In the genomic region with DNA sequence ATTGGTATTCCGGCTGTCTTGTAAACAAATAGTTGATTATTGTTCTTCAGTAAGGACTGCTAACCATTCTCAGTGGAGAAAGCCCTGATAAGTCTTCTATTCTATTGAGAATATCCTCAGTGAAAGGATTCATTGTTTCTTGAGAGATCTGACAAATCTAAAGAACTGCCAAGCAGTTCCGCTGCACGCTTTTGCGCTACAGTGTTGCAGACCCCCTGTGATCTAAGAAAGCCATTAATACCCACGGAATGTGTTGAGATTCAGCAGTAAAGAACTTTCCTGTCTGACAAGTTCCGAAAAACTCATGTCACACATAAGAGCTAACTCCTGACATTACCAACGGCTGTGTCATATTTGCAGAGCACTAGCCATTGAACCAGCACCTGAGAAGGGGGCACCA, we compare ENCODE assay signal across 1 cellular context.
TF ChIP-seq lines count a peak whose summit lies in the region.

No MANE protein-coding gene starts in this region.

TF ChIP-seq in Ishikawa, 13 proteins besides CTCF, POLR2A, EP300 and RAD21 (continued from another document):
- TF ChIP-seq, protein P1, sequence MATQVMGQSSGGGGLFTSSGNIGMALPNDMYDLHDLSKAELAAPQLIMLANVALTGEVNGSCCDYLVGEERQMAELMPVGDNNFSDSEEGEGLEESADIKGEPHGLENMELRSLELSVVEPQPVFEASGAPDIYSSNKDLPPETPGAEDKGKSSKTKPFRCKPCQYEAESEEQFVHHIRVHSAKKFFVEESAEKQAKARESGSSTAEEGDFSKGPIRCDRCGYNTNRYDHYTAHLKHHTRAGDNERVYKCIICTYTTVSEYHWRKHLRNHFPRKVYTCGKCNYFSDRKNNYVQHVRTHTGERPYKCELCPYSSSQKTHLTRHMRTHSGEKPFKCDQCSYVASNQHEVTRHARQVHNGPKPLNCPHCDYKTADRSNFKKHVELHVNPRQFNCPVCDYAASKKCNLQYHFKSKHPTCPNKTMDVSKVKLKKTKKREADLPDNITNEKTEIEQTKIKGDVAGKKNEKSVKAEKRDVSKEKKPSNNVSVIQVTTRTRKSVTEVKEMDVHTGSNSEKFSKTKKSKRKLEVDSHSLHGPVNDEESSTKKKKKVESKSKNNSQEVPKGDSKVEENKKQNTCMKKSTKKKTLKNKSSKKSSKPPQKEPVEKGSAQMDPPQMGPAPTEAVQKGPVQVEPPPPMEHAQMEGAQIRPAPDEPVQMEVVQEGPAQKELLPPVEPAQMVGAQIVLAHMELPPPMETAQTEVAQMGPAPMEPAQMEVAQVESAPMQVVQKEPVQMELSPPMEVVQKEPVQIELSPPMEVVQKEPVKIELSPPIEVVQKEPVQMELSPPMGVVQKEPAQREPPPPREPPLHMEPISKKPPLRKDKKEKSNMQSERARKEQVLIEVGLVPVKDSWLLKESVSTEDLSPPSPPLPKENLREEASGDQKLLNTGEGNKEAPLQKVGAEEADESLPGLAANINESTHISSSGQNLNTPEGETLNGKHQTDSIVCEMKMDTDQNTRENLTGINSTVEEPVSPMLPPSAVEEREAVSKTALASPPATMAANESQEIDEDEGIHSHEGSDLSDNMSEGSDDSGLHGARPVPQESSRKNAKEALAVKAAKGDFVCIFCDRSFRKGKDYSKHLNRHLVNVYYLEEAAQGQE (IDR thresholded peaks at IDR 0.05; ENCODE audit: low read depth) = no peak
- TF ChIP-seq CREB1 (IDR thresholded peaks at IDR 0.05; ENCODE audit: low read depth) = no peak
TF ChIP-seq in Ishikawa: peak in this region for 4.
